8 cellular contexts compared by ENCODE assay signal in the genomic region with DNA sequence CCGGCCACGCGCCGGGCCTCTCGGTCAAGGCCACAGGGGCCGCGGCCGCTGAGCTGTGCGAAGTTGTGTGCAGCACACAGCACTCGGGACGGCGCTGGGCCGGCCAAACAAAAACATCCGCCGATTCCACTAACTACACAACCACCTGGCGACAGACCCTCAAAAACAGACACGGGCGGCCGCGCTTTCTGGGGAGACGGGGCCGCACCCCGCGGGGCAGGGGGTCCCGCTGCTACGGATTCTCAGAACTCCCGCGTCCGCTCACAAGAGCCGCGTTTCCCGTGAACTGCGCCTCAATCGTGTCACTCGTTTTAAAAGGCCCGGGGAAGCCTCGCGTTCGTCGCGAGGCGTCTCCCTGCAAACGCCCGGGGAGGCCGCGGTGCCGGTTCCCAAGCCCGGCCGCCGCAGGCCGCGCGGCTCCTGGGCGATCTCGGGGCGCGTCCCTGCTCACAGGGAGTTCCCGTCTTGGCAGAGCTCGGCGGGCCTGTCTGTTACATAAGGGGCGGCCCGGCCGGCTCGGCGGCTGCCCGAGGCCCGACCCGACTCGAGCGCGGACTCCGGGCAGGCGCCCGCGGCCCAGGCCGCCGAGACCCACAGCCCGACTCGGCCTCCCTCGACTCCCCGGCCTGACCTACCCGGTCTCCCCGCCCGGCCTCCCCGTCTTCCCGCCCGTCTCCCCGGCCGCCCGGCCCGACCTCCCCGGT. TPM values are rescaled to one million over a fixed set of nuclear protein-coding genes. Genes with fewer than 3 reads are reported as not detected.
DNase-seq lines count a peak whose midpoint lies in the region; ATAC-seq and TF ChIP-seq lines count a peak whose summit lies in the region.

No MANE protein-coding gene starts in this region.

- POLR2A ChIA-PET in activated CD4-positive, alpha-beta memory T cell treated with anti-CD3 and anti-CD28 coated beads for 36 hours (lab: Charles Lee): interaction anchor here (0.9 to 2.3 kb wide), 8 partner anchors 9 to 91 kb away, joined by 3 to 11 read pairs (median 4); a partner anchor contains a TSS

- H3K4me3 Mint-ChIP-seq in activated CD4-positive, alpha-beta memory T cell treated with anti-CD3 and anti-CD28 coated beads for 36 hours: peak overlapping the region; percentile 90
- H3K4me3 Mint-ChIP-seq in naive B cell: peak overlapping the region; percentile 78 to 92 (median 86)

- peaks cover 63% of the 10 kb centered on the region for H3K4me1 Mint-ChIP-seq in activated CD4-positive, alpha-beta memory T cell treated with anti-CD3 and anti-CD28 coated beads for 36 hours (ENCODE audit: low read depth)
- H3K4me1 Mint-ChIP-seq in naive B cell: peaks cover 36 to 54% (median 42%) of the 10 kb centered on the region in 3 donors

- peaks cover 35% of the 10 kb centered on the region for H3K36me3 Mint-ChIP-seq in activated CD4-positive, alpha-beta memory T cell treated with anti-CD3 and anti-CD28 coated beads for 36 hours
- peaks cover 9 to 13% of the 10 kb centered on the region in 2 donors for H3K36me3 Mint-ChIP-seq in naive B cell

- intact Hi-C loops in activated CD4-positive, alpha-beta memory T cell treated with anti-CD3 and anti-CD28 coated beads for 36 hours (cut with micrococcal nuclease): no loop called here

- ATAC-seq in HG02610 (IDR thresholded peaks at IDR 0.05; ENCODE audit: unreplicated experiment) (peak; percentile 19), esophagus mucosa (peak; percentile 62), naive B cell (ENCODE audit: low read depth in 2 of 2) (peak; percentile 45 to 55), HG03159 (IDR thresholded peaks at IDR 0.05; ENCODE audit: unreplicated experiment) (no peak)

- H3K27me3 Mint-ChIP-seq in activated CD4-positive, alpha-beta memory T cell treated with anti-CD3 and anti-CD28 coated beads for 36 hours: no peaks in the 10 kb centered on the region
- no peaks in the 10 kb centered on the region for H3K27me3 Mint-ChIP-seq in naive B cell

- no peaks in the 10 kb centered on the region for H3K9me3 Mint-ChIP-seq in activated CD4-positive, alpha-beta memory T cell treated with anti-CD3 and anti-CD28 coated beads for 36 hours
- no peaks in the 10 kb centered on the region for H3K9me3 Mint-ChIP-seq in naive B cell

- CTCF ChIA-PET in activated CD4-positive, alpha-beta memory T cell treated with anti-CD3 and anti-CD28 coated beads for 36 hours (lab: Charles Lee): interaction anchor here (1.7 kb wide), 1 partner anchor 59 kb away, joined by 6 read pairs; no protein-coding TSS in a partner anchor

- no peak for TF ChIP-seq CTCF in C4-2B (conservative IDR thresholded peaks at IDR 0.05)

- H3K27ac Mint-ChIP-seq in activated CD4-positive, alpha-beta memory T cell treated with anti-CD3 and anti-CD28 coated beads for 36 hours: peak overlapping the region; percentile 92
- peak overlapping the region in 4 of 6 donors; percentile 71 to 91 (median 86) for H3K27ac Mint-ChIP-seq in naive B cell

- H3K27ac ChIP-seq in C4-2B: peak overlapping the region; percentile 83

- peak; percentile 47 for DNase-seq in activated CD4-positive, alpha-beta memory T cell treated with anti-CD3 and anti-CD28 coated beads for 36 hours
- DNase-seq in naive B cell (peak; percentile 42), dedifferentiated amniotic fluid mesenchymal stem cell (ENCODE audit: extremely low spot score) (no peak), cortex of kidney (lab: John Stamatoyannopoulos, UW) (no peak)

RNA-seq across cellular contexts. Expression of a gene that starts 0.9 kb away (rescaled TPM):
- total RNA-seq in activated CD4-positive, alpha-beta memory T cell treated with anti-CD3 and anti-CD28 coated beads for 36 hours: 10 to 100 TPM; 27.5 to 30.2 TPM
- 23.8 TPM for total RNA-seq in esophagus mucosa
- 1 to 10 TPM in 5 of 6 donors, under 1 TPM in 1; 0.23 to 3.0 (median 1.8) TPM for polyA plus RNA-seq in naive B cell (ENCODE audit: low read depth in 6 of 6)

RNA-seq across cellular contexts. Expression of a gene that starts 26.9 kb away (rescaled TPM):
- total RNA-seq in activated CD4-positive, alpha-beta memory T cell treated with anti-CD3 and anti-CD28 coated beads for 36 hours: 10 to 100 TPM; 18.4 TPM
- total RNA-seq in esophagus mucosa: 9.0 TPM
- 10 to 100 TPM in 1 of 6 donors, 1 to 10 TPM in 5; 3.8 to 10.3 (median 6.1) TPM for polyA plus RNA-seq in naive B cell (ENCODE audit: low read depth in 6 of 6)

Comparison
In these comparisons a context has a peak if more than half of its experiments do, and no peak if none do; other contexts are left out.
1. DNase-seq: peak in activated CD4-positive, alpha-beta memory T cell treated with anti-CD3 and anti-CD28 coated beads for 36 hours (single experiment) and naive B cell (single experiment); none in dedifferentiated amniotic fluid mesenchymal stem cell (single experiment) and cortex of kidney (single experiment).